ENCODE assay signal across 18 cellular contexts in genomic region chr7:148483515-148483914, GRCh38.
"Had no signal": no experiment of that assay in that cellular context is flagged by ENCODE, and none has a peak within 500 bp of the region (broad histone marks: within the 10 kb centered on the region; RNA-seq: fewer than 3 reads in every experiment).

No MANE protein-coding gene starts in this region.

- H3K27me3 ChIP-seq: suprapubic skin had no signal

- H3K4me3 Mint-ChIP-seq: naive B cell, nephron had no signal

- DNase-seq: central memory CD4-positive, alpha-beta T cell; effector CD8-positive, alpha-beta T cell; heart left ventricle; hippocampal formation; kidney glomerular epithelial cell; midbrain; naive B cell; psoas muscle; retina; stimulated activated CD4-positive, alpha-beta T cell treated with anti-CD3 and anti-CD28 coated beads, Interleukin-12 subunit alpha, Interleukin-12 subunit beta, amount 100 ng/mL, for 4 hours; stimulated activated naive CD4-positive, alpha-beta T cell treated with Interleukin-2 at 50 U/mL for 16 hours; tibial artery had no signal

- H3K9me3 ChIP-seq: heart left ventricle, psoas muscle, suprapubic skin, tibial artery had no signal

- H3K36me3 ChIP-seq: heart left ventricle, suprapubic skin, tibial artery had no signal

- H3K27ac Mint-ChIP-seq: nephron had no signal

- H3K36me3 Mint-ChIP-seq: naive B cell had no signal

- H3K4me3 ChIP-seq: coronary artery, heart left ventricle, psoas muscle, suprapubic skin, tibial artery had no signal

- ATAC-seq: esophagus mucosa, heart left ventricle, psoas muscle, sciatic nerve had no signal

- H3K9me3 Mint-ChIP-seq: naive B cell, nephron had no signal

- H3K4me1 ChIP-seq: psoas muscle, tibial artery had no signal

- FAIRE-seq: frontal cortex had no signal

- H3K27ac ChIP-seq: coronary artery, heart left ventricle, psoas muscle, suprapubic skin, tibial artery had no signal
